ENCODE assay signal across 7 cellular contexts in the genomic region with DNA sequence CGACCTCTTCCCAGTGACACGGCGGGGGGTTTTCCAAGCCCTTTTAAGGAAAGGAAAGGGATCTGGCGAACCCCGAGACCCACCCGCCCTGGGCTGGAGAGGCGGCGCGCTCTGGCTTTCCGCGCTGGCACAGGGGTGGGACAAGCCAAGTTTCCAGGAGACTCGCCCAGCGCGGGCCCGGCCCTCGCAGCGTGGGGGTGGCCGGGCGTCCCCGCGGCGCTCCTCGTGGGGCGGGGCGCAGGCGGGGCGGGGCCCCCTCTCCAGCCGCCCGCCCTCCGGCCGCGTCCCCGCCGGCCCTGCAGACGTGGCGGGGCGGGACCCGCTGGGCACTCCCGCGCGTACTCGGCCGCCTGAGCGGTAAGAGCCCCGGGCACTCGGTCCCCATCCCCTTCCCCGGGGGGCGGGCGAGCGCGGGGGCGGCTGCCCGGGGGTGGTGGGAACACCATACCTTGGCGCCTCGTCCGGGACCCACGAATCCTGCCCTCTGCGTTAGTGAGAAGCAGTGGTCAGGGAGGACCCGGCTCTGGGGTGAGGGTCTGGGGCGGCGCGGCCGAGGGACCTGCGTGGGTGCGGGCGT. TPM values are rescaled to one million over a fixed set of nuclear protein-coding genes. Genes with fewer than 3 reads are reported as not detected.
DNase-seq lines count a peak whose midpoint lies in the region; ATAC-seq and TF ChIP-seq lines count a peak whose summit lies in the region.

FAM114A1 (plus strand) TSS at position 329 of the 577 bp plus-strand sequence. CDS start 10,273 bp downstream, outside the sequence.

- peaks cover 32% of the 10 kb centered on the region for H4K20me1 ChIP-seq in smooth muscle cell (ENCODE audit: low read depth)

- ATAC-seq in GM21390 (IDR thresholded peaks at IDR 0.05; ENCODE audit: unreplicated experiment) = peak; percentile 93

- H3K79me2 ChIP-seq in smooth muscle cell (ENCODE audit: low read depth) = peaks cover 49% of the 10 kb centered on the region

- DNase-seq in GM04504 (ENCODE audit: low read depth) = peak; percentile 74
- peak; percentile 79 for DNase-seq in T1000 (lab: John Stamatoyannopoulos, UW)
- DNase-seq in dedifferentiated amniotic fluid mesenchymal stem cell (ENCODE audit: extremely low spot score) = peak; percentile 61
- DNase-seq in kidney glomerular epithelial cell (lab: John Stamatoyannopoulos, UW) = peak; percentile 61
- peak; percentile 47 for DNase-seq in smooth muscle cell (lab: John Stamatoyannopoulos, UW; ENCODE audit: unreplicated experiment)

- peaks cover 3% of the 10 kb centered on the region for H3K36me3 ChIP-seq in HUES6 (ENCODE audit: control insufficient read depth, insufficient read depth, low read length)
- H3K36me3 ChIP-seq in smooth muscle cell (ENCODE audit: low read depth) = no peaks in the 10 kb centered on the region

- no peak for TF ChIP-seq CTCF in smooth muscle cell (IDR thresholded peaks at IDR 0.05; ENCODE audit: borderline replicate concordance, insufficient read depth, poor library complexity, severe bottlenecking)

- H2AFZ ChIP-seq in smooth muscle cell (ENCODE audit: low read depth) = peak within 1 kb of the TSS; percentile 92

- WGBS in smooth muscle cell (ENCODE audit: low lambda C conversion rate) = 2% methylated on average over 18 of the region's 66 CpGs

- no peak within 1 kb of the TSS for H3K27ac ChIP-seq in HUES6 (ENCODE audit: low read depth, low read length)
- peak within 1 kb of the TSS; percentile 99 for H3K27ac ChIP-seq in smooth muscle cell (ENCODE audit: low read depth)

- H3K27me3 ChIP-seq in HUES6 (ENCODE audit: control insufficient read depth, insufficient read depth, low read length) (no peaks in the 10 kb centered on the region), smooth muscle cell (ENCODE audit: low read depth) (no peaks in the 10 kb centered on the region)

- H3K4me1 ChIP-seq in HUES6 (ENCODE audit: control insufficient read depth, insufficient read depth, low read length) (peaks cover 11% of the 10 kb centered on the region; the same call in 1 of the 2 replicates), smooth muscle cell (ENCODE audit: low read depth) (peaks cover 22% of the 10 kb centered on the region)

- H3K4me3 ChIP-seq in HUES6 (ENCODE audit: low read depth, low read length) (peak within 1 kb of the TSS; percentile 63), smooth muscle cell (peak within 1 kb of the TSS; percentile 89)

- H3F3A ChIP-seq in smooth muscle cell (ENCODE audit: low read depth) = peaks cover 10% of the 10 kb centered on the region

- H3K4me2 ChIP-seq in smooth muscle cell = peak within 1 kb of the TSS; percentile 95

- H3K9me3 ChIP-seq in HUES6 (ENCODE audit: control insufficient read depth, insufficient read depth, low read depth, low read length) (no peaks in the 10 kb centered on the region), smooth muscle cell (replicated peaks; ENCODE audit: low read depth) (no peaks in the 10 kb centered on the region)

- peak within 1 kb of the TSS; percentile 85 for H3K9ac ChIP-seq in HUES6 (ENCODE audit: low read length)
- peak within 1 kb of the TSS; percentile 100 for H3K9ac ChIP-seq in smooth muscle cell (ENCODE audit: low read depth)

RNA-seq across cellular contexts. Expression of gene FAM114A1, which starts in this region (rescaled TPM):
- 226 and 363 TPM in 2 replicates for total RNA-seq in smooth muscle cell
- polyA plus RNA-seq in smooth muscle cell = 207 and 213 TPM in 2 replicates
